ENCODE assay signal across 14 cellular contexts in the genomic region with DNA sequence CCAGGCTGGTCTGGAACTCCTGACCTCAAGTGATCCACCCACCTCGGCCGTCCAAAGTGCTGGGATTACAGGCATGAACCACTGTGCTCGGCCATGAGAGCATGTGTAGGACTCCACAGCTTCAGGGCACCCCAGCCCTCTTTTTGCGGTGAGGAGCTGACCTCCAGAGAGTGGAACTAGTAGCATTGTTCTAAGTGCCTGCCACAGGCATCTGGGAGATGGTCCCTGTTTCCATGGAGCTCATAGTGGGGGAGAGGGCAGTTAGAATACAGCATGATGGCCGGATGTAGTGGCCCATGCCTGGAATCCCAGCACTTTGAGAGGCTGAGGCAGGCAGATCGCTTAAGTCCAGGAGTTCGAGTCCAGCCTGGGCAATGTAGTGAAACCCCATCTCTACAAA. TPM values are rescaled to one million over a fixed set of nuclear protein-coding genes. Genes with fewer than 3 reads are reported as not detected.
A peak's percentile ranks its signal among the peaks of the same experiment; 100 is the strongest.
DNase-seq lines count a peak whose midpoint lies in the region; TF ChIP-seq lines count a peak whose summit lies in the region.
"Had no signal": no experiment of that assay in that cellular context is flagged by ENCODE, and none has a peak within 500 bp of the region (broad histone marks: within the 10 kb centered on the region; RNA-seq: fewer than 3 reads in every experiment).

No MANE protein-coding gene starts in this region.

- peaks cover 66% of the 10 kb centered on the region for H3K4me1 Mint-ChIP-seq in nephron

- in situ Hi-C loops in astrocyte of the cerebellum (cut with HindIII; ENCODE audit: low sequenced_read_pairs), result no loop called here

- H3K4me2 ChIP-seq in BLaER1 treated with 17β-estradiol and CSF1 and Interleukin-3, amounts not matched to agents 10 nM and 100 nM, result peak overlapping the region; percentile 92 to 100 (median 98)

- H3K27ac Mint-ChIP-seq in nephron, result peak overlapping the region in 2 of 3 experiments; percentile 67 to 99
- H3K27ac Mint-ChIP-seq: CD8-positive, alpha-beta memory T cell had no signal

- DNase-seq in M059J (ENCODE audit: low read depth) (peak; percentile 42), astrocyte of the cerebellum (ENCODE audit: low read depth) (peak; percentile 59), NCI-H510A (lab: John Stamatoyannopoulos, UW) (no peak), SKM-1 (lab: John Stamatoyannopoulos, UW; ENCODE audit: unreplicated experiment) (no peak)
- DNase-seq in stimulated activated naive CD4-positive, alpha-beta T cell treated with Interleukin-2 at 50 U/mL for 16 hours (lab: John Stamatoyannopoulos, UW), result no peak
- DNase-seq: CD8-positive, alpha-beta memory T cell; DMS79 treated with DMSO at 0.1 percent for 48 hours; NCI-H1436 treated with DMSO at 0.1 percent for 48 hours; NCI-H2029 treated with DMSO at 0.1 percent for 48 hours; NCI-H446 treated with DMSO at 0.1 percent for 48 hours; NCI-H748 treated with DMSO at 0.1 percent for 48 hours had no signal

- peaks cover 37% of the 10 kb centered on the region for H3K27me3 Mint-ChIP-seq in nephron (ENCODE audit: low read depth)

- H3K9me3 Mint-ChIP-seq in nephron, result no peaks in the 10 kb centered on the region
- H3K9me3 Mint-ChIP-seq: CD8-positive, alpha-beta memory T cell had no signal

- H3K4me3 ChIP-seq in BLaER1 treated with 17β-estradiol and CSF1 and Interleukin-3, amounts not matched to agents 10 nM and 100 nM, result peak overlapping the region in 2 of 10 experiments; percentile 74 to 75; a peak in 2 of 20 replicates
- H3K4me3 ChIP-seq in astrocyte of the cerebellum (ENCODE audit: low read depth, low read length), result no peak overlapping the region
- H3K4me3 ChIP-seq: HAP-1 had no signal

- no peaks in the 10 kb centered on the region for H3K36me3 Mint-ChIP-seq in nephron (ENCODE audit: low read depth)
- H3K36me3 Mint-ChIP-seq: CD8-positive, alpha-beta memory T cell had no signal

- peak overlapping the region in 8 of 11 experiments; percentile 9 to 88 (median 54); a peak in 13 of 22 replicates for H3K9ac ChIP-seq in BLaER1 treated with 17β-estradiol and CSF1 and Interleukin-3, amounts not matched to agents 10 nM and 100 nM

- H3K9me3 ChIP-seq in BLaER1 treated with 17β-estradiol and CSF1 and Interleukin-3, amounts not matched to agents 10 nM and 100 nM (replicated peaks in 1 of 11), result no peaks in the 10 kb centered on the region
- H3K9me3 ChIP-seq: HAP-1 had no signal

- H3K4me3 Mint-ChIP-seq in nephron, result peak overlapping the region in 1 of 3 experiments; percentile 19
- H3K4me3 Mint-ChIP-seq: CD8-positive, alpha-beta memory T cell had no signal

- H3K36me3 ChIP-seq in BLaER1 treated with 17β-estradiol and CSF1 and Interleukin-3, amounts not matched to agents 10 nM and 100 nM, result peaks cover 0 to 24% (median 8%) of the 10 kb centered on the region in 11 experiments; a peak in 10 of 22 replicates

- TF ChIP-seq CTCF in astrocyte of the cerebellum (IDR thresholded peaks at IDR 0.05; ENCODE audit: low read depth, low read length, missing control alignments), result no peak
- TF ChIP-seq CTCF in nephron (IDR thresholded peaks at IDR 0.05; ENCODE audit: unreplicated experiment in 3 of 3), result no peak

- H3K27me3 ChIP-seq in BLaER1 treated with 17β-estradiol and CSF1 and Interleukin-3, amounts not matched to agents 10 nM and 100 nM, result peaks cover 0 to 6% (median 0%) of the 10 kb centered on the region in 11 experiments; a peak in 4 of 22 replicates

- H3K27ac ChIP-seq in BLaER1 treated with 17β-estradiol and CSF1 and Interleukin-3, amounts not matched to agents 10 nM and 100 nM, result peak overlapping the region in 10 of 11 experiments; percentile 49 to 86 (median 70); a peak in 19 of 22 replicates

- peaks cover 64 to 88% (median 80%) of the 10 kb centered on the region in 10 experiments for H3K4me1 ChIP-seq in BLaER1 treated with 17β-estradiol and CSF1 and Interleukin-3, amounts not matched to agents 10 nM and 100 nM

- peaks cover 0 to 75% (median 28%) of the 10 kb centered on the region in 11 experiments; a peak in 15 of 22 replicates for H4K20me1 ChIP-seq in BLaER1 treated with 17β-estradiol and CSF1 and Interleukin-3, amounts not matched to agents 10 nM and 100 nM

RNA-seq across cellular contexts. Expression of gene ASS1, which starts 4.0 kb away (rescaled TPM):
- total RNA-seq in M059J (2014; rRNA removed; shearing (Covaris generic)), result 0.74 and 4.0 TPM in 2 replicates

Comparison
In these comparisons a context has a peak if more than half of its experiments do, and no peak if none do; other contexts are left out.
1. DNase-seq: peak in M059J (single experiment) and astrocyte of the cerebellum (single experiment); none in stimulated activated naive CD4-positive, alpha-beta T cell treated with Interleukin-2 at 50 U/mL for 16 hours (single experiment), NCI-H510A (single experiment) and SKM-1 (single experiment).